Comparison of ENCODE assay signal across 15 cellular contexts in genomic region chr14:62015945-62016344, GRCh38.
DNase-seq lines count a peak whose midpoint lies in the region; ATAC-seq, FAIRE-seq and TF ChIP-seq lines count a peak whose summit lies in the region.
"Had no signal": no experiment of that assay in that cellular context is flagged by ENCODE, and none has a peak within 500 bp of the region (broad histone marks: within the 10 kb centered on the region; RNA-seq: fewer than 3 reads in every experiment).

No MANE protein-coding gene starts in this region.

- peaks cover 3% of the 10 kb centered on the region for H3K27me3 Mint-ChIP-seq in activated T-helper 1 cell treated with anti-CD3 and anti-CD28 coated beads, Interleukin-12 subunit alpha, Interleukin-12 subunit beta, Interleukin-2, Interleukin-4 antibody, amounts not matched to agents 30 ng/mL and 10 ng/mL and 1 ng/mL, durations not matched to agents 14 hours and 24 hours and 36 hours (ENCODE audit: insufficient read depth)

- H3K4me1 Mint-ChIP-seq in activated T-helper 1 cell treated with anti-CD3 and anti-CD28 coated beads, Interleukin-12 subunit alpha, Interleukin-12 subunit beta, Interleukin-2, Interleukin-4 antibody, amounts not matched to agents 30 ng/mL and 10 ng/mL and 1 ng/mL, durations not matched to agents 14 hours and 24 hours and 36 hours (ENCODE audit: low read depth): no peaks in the 10 kb centered on the region
- H3K4me1 Mint-ChIP-seq: central memory CD8-positive, alpha-beta T cell; nephron progenitor cell had no signal

- H3K4me3 ChIP-seq in fibroblast of mammary gland (ENCODE audit: control insufficient read depth, low read depth, low read length): no peak overlapping the region
- H3K4me3 ChIP-seq: BLaER1, sigmoid colon had no signal

- H3K27ac Mint-ChIP-seq in activated T-helper 1 cell treated with anti-CD3 and anti-CD28 coated beads, Interleukin-12 subunit alpha, Interleukin-12 subunit beta, Interleukin-2, Interleukin-4 antibody, amounts not matched to agents 30 ng/mL and 10 ng/mL and 1 ng/mL, durations not matched to agents 14 hours and 24 hours and 36 hours: no peak overlapping the region
- H3K27ac Mint-ChIP-seq: nephron progenitor cell had no signal

- H3K36me3 Mint-ChIP-seq in activated T-helper 1 cell treated with anti-CD3 and anti-CD28 coated beads, Interleukin-12 subunit alpha, Interleukin-12 subunit beta, Interleukin-2, Interleukin-4 antibody, amounts not matched to agents 30 ng/mL and 10 ng/mL and 1 ng/mL, durations not matched to agents 14 hours and 24 hours and 36 hours (ENCODE audit: low read depth): no peaks in the 10 kb centered on the region

- peak; percentile 99 for FAIRE-seq in HTR-8/SVneo (lab: Jason Lieb, UNC)

- no peak for TF ChIP-seq CTCF in fibroblast of mammary gland (conservative IDR thresholded peaks at IDR 0.05; ENCODE audit: control insufficient read depth, insufficient read depth, low read depth, low read length)

- DNase-seq in DMS53 treated with DMSO at 0.1 percent for 48 hours (lab: John Stamatoyannopoulos, UW; ENCODE audit: unreplicated experiment) (peak; percentile 22), HTR-8/SVneo (ENCODE audit: insufficient read length, low spot score) (no peak), NCI-H510A (lab: John Stamatoyannopoulos, UW) (peak; percentile 49), fibroblast of mammary gland (ENCODE audit: low read depth) (peak; percentile 15), retina (no peak)
- no peak for DNase-seq in activated T-helper 1 cell treated with anti-CD3 and anti-CD28 coated beads, Interleukin-12 subunit alpha, Interleukin-12 subunit beta, Interleukin-2, Interleukin-4 antibody, amounts not matched to agents 30 ng/mL and 10 ng/mL and 1 ng/mL, durations not matched to agents 14 hours and 24 hours and 36 hours (ENCODE audit: low spot score)
- DNase-seq: activated gamma-delta T cell treated with Interleukin-2 at 50 U/mL for 16 hours; NCI-H2081; nephron progenitor cell; sigmoid colon; stimulated activated naive CD8-positive, alpha-beta T cell treated with anti-CD3 and anti-CD28 coated beads, Interleukin-15, Interleukin-2, amounts not matched to agents 100 U/mL and 50 U/mL, for 24 hours had no signal

- intact Hi-C loops in activated T-helper 1 cell treated with anti-CD3 and anti-CD28 coated beads, Interleukin-12 subunit alpha, Interleukin-12 subunit beta, Interleukin-2, Interleukin-4 antibody, amounts not matched to agents 30 ng/mL and 10 ng/mL and 1 ng/mL, durations not matched to agents 14 hours and 24 hours and 36 hours (cut with micrococcal nuclease): no loop called here

- no peaks in the 10 kb centered on the region for H3K9me3 Mint-ChIP-seq in activated T-helper 1 cell treated with anti-CD3 and anti-CD28 coated beads, Interleukin-12 subunit alpha, Interleukin-12 subunit beta, Interleukin-2, Interleukin-4 antibody, amounts not matched to agents 30 ng/mL and 10 ng/mL and 1 ng/mL, durations not matched to agents 14 hours and 24 hours and 36 hours
- H3K9me3 Mint-ChIP-seq: central memory CD8-positive, alpha-beta T cell; nephron progenitor cell had no signal

- ATAC-seq in HG03139 (IDR thresholded peaks at IDR 0.05; ENCODE audit: unreplicated experiment) (no peak), HG02981 (IDR thresholded peaks at IDR 0.05; ENCODE audit: unreplicated experiment) (no peak)
- ATAC-seq: stimulated activated naive CD8-positive, alpha-beta T cell treated with anti-CD3 and anti-CD28 coated beads, Interleukin-15, Interleukin-2, amounts not matched to agents 100 U/mL and 50 U/mL, for 24 hours had no signal

- no peak overlapping the region for H3K4me3 Mint-ChIP-seq in activated T-helper 1 cell treated with anti-CD3 and anti-CD28 coated beads, Interleukin-12 subunit alpha, Interleukin-12 subunit beta, Interleukin-2, Interleukin-4 antibody, amounts not matched to agents 30 ng/mL and 10 ng/mL and 1 ng/mL, durations not matched to agents 14 hours and 24 hours and 36 hours
- H3K4me3 Mint-ChIP-seq: central memory CD8-positive, alpha-beta T cell; nephron progenitor cell had no signal

Comparison
In these comparisons a context has a peak if more than half of its experiments do, and no peak if none do; other contexts are left out.
1. DNase-seq: peak in DMS53 treated with DMSO at 0.1 percent for 48 hours (single experiment), NCI-H510A (single experiment) and fibroblast of mammary gland (single experiment); none in HTR-8/SVneo (single experiment), retina (single experiment) and activated T-helper 1 cell treated with anti-CD3 and anti-CD28 coated beads, Interleukin-12 subunit alpha, Interleukin-12 subunit beta, Interleukin-2, Interleukin-4 antibody, amounts not matched to agents 30 ng/mL and 10 ng/mL and 1 ng/mL, durations not matched to agents 14 hours and 24 hours and 36 hours (single experiment).